24 cellular contexts compared by ENCODE assay signal in genomic region chr12:74408601-74409166, GRCh38.
"Had no signal": no experiment of that assay in that cellular context is flagged by ENCODE, and none has a peak within 500 bp of the region (broad histone marks: within the 10 kb centered on the region; RNA-seq: fewer than 3 reads in every experiment).

No MANE protein-coding gene starts in this region.

- H3K27ac ChIP-seq: ascending aorta, brain microvascular endothelial cell, gastrocnemius medialis, neutrophil, ovary, psoas muscle, upper lobe of left lung, WERI-Rb-1 had no signal

- DNase-seq: activated CD4-positive, alpha-beta T cell treated with anti-CD3 and anti-CD28 coated beads for 1 hour; activated CD4-positive, alpha-beta T cell treated with anti-CD3 and anti-CD28 coated beads, Interleukin-2, amount 50 U/mL, for 1 hour; activated T-cell treated with anti-CD3 and anti-CD28 coated beads, Interleukin-2, amount 50 U/mL, for 1 hour; brain microvascular endothelial cell; caudate nucleus; effector CD4-positive, alpha-beta T cell; gastrocnemius medialis; hippocampal formation; islet precursor cell; left cardiac atrium; ovary; psoas muscle; right cardiac atrium; stimulated activated CD4-positive, alpha-beta T cell treated with anti-CD3 and anti-CD28 coated beads, Interleukin-4, amount 100 ng/mL, for 24 hours; stimulated activated naive CD8-positive, alpha-beta T cell treated with anti-CD3 and anti-CD28 coated beads, Interleukin-15, Interleukin-2, amounts not matched to agents 100 U/mL and 50 U/mL, for 24 hours; upper lobe of left lung; WERI-Rb-1 had no signal

- H3K27ac Mint-ChIP-seq: activated naive CD4-positive, alpha-beta T cell treated with anti-CD3 and anti-CD28 coated beads, Interleukin-2, amount 50 U/mL, for 72 hours; activated T-helper 17 cell treated with anti-CD3 and anti-CD28 coated beads, Interleukin-2, amount 50 U/mL, for 72 hours; dendritic cell treated with granulocyte-macrophage colony-stimulating factor and Interleukin-4, amounts not matched to agents 40 ng/mL and 50 ng/mL, for 4 days; natural killer cell treated with Interleukin-12 subunit alpha and Interleukin-12 subunit beta and Interleukin-15 and Interleukin-18, amount 100 ng/mL, for 72 hours had no signal

- H3K4me1 Mint-ChIP-seq: activated T-helper 17 cell treated with anti-CD3 and anti-CD28 coated beads, Interleukin-2, amount 50 U/mL, for 72 hours had no signal

- H3K4me3 Mint-ChIP-seq: activated T-helper 17 cell treated with anti-CD3 and anti-CD28 coated beads, Interleukin-2, amount 50 U/mL, for 72 hours; dendritic cell treated with granulocyte-macrophage colony-stimulating factor and Interleukin-4, amounts not matched to agents 40 ng/mL and 50 ng/mL, for 4 days; natural killer cell treated with Interleukin-12 subunit alpha and Interleukin-12 subunit beta and Interleukin-15 and Interleukin-18, amount 100 ng/mL, for 72 hours had no signal

- H3K4me1 ChIP-seq: ascending aorta, gastrocnemius medialis, psoas muscle, upper lobe of left lung had no signal

- H3K36me3 Mint-ChIP-seq: activated naive CD4-positive, alpha-beta T cell treated with anti-CD3 and anti-CD28 coated beads, Interleukin-2, amount 50 U/mL, for 72 hours; natural killer cell treated with Interleukin-12 subunit alpha and Interleukin-12 subunit beta and Interleukin-15 and Interleukin-18, amount 100 ng/mL, for 72 hours had no signal

- H3K27me3 ChIP-seq: ascending aorta, brain microvascular endothelial cell, gastrocnemius medialis, neutrophil, ovary, upper lobe of left lung had no signal

- H3K9me3 Mint-ChIP-seq: activated naive CD4-positive, alpha-beta T cell treated with anti-CD3 and anti-CD28 coated beads, Interleukin-2, amount 50 U/mL, for 72 hours; activated T-helper 17 cell treated with anti-CD3 and anti-CD28 coated beads, Interleukin-2, amount 50 U/mL, for 72 hours; dendritic cell treated with granulocyte-macrophage colony-stimulating factor and Interleukin-4, amounts not matched to agents 40 ng/mL and 50 ng/mL, for 4 days; natural killer cell treated with Interleukin-12 subunit alpha and Interleukin-12 subunit beta and Interleukin-15 and Interleukin-18, amount 100 ng/mL, for 72 hours had no signal

- H3K4me3 ChIP-seq: ascending aorta, gastrocnemius medialis, ovary, psoas muscle, upper lobe of left lung had no signal

- ATAC-seq: activated naive CD4-positive, alpha-beta T cell treated with anti-CD3 and anti-CD28 coated beads, Interleukin-2, amount 50 U/mL, for 72 hours; activated T-helper 17 cell treated with anti-CD3 and anti-CD28 coated beads, Interleukin-2, amount 50 U/mL, for 72 hours; esophagus mucosa; gastrocnemius medialis; left cardiac atrium; natural killer cell treated with Interleukin-12 subunit alpha and Interleukin-12 subunit beta and Interleukin-15 and Interleukin-18, amount 100 ng/mL, for 72 hours; psoas muscle; right cardiac atrium; stimulated activated naive CD8-positive, alpha-beta T cell treated with anti-CD3 and anti-CD28 coated beads, Interleukin-15, Interleukin-2, amounts not matched to agents 100 U/mL and 50 U/mL, for 24 hours had no signal

- H3K36me3 ChIP-seq: ascending aorta, brain microvascular endothelial cell, gastrocnemius medialis, neutrophil, ovary, upper lobe of left lung, WERI-Rb-1 had no signal

- H3K9me3 ChIP-seq: ascending aorta, gastrocnemius medialis, neutrophil, ovary, psoas muscle, upper lobe of left lung had no signal
